In genomic region chr5:8429778-8430758, GRCh38 we compare ENCODE assay signal across 18 cellular contexts.
DNase-seq lines count a peak whose midpoint lies in the region; ATAC-seq, FAIRE-seq and TF ChIP-seq lines count a peak whose summit lies in the region.
"Had no signal": no experiment of that assay in that cellular context is flagged by ENCODE, and none has a peak within 500 bp of the region (broad histone marks: within the 10 kb centered on the region; RNA-seq: fewer than 3 reads in every experiment).

No MANE protein-coding gene starts in this region.

- POLR2A ChIA-PET in activated CD8-positive, alpha-beta T cell treated with anti-CD3 and anti-CD28 coated beads, Interleukin-2, amount 10 ng/mL, durations not matched to agents 7 days and 5 days (lab: Charles Lee), result no interaction called here

- no peaks in the 10 kb centered on the region for H3K36me3 Mint-ChIP-seq in stimulated activated effector memory CD8-positive, alpha-beta T cell treated with anti-CD3 and anti-CD28 coated beads, Interleukin-12 subunit alpha, Interleukin-12 subunit beta, amount 100 ng/mL, for 72 hours
- no peaks in the 10 kb centered on the region for H3K36me3 Mint-ChIP-seq in activated CD8-positive, alpha-beta T cell treated with anti-CD3 and anti-CD28 coated beads, Interleukin-2, amount 10 ng/mL, durations not matched to agents 7 days and 5 days (ENCODE audit: low read depth)
- peaks cover 14% of the 10 kb centered on the region for H3K36me3 Mint-ChIP-seq in glutamatergic neuron (ENCODE audit: unreplicated experiment)
- H3K36me3 Mint-ChIP-seq: CD8-positive, alpha-beta memory T cell had no signal

- H3K27ac ChIP-seq in right cardiac atrium (ENCODE audit: low read length) (no peak overlapping the region), kidney (ENCODE audit: low read depth in 2 of 2, low read length in 2 of 2) (no peak overlapping the region), uterus (no peak overlapping the region)
- H3K27ac ChIP-seq: BLaER1 treated with 17β-estradiol and CSF1 and Interleukin-3, amounts not matched to agents 10 nM and 100 nM had no signal

- H3K36me3 ChIP-seq in kidney (ENCODE audit: control insufficient read depth in 1 of 2, insufficient read depth in 2 of 2, low read length in 2 of 2) (no peaks in the 10 kb centered on the region), uterus (no peaks in the 10 kb centered on the region)
- H3K36me3 ChIP-seq: BLaER1 treated with 17β-estradiol and CSF1 and Interleukin-3, amounts not matched to agents 10 nM and 100 nM had no signal

- H3K27me3 ChIP-seq in right cardiac atrium (ENCODE audit: control insufficient read depth, insufficient read depth) (no peaks in the 10 kb centered on the region), uterus (no peaks in the 10 kb centered on the region)
- H3K27me3 ChIP-seq: BLaER1 treated with 17β-estradiol and CSF1 and Interleukin-3, amounts not matched to agents 10 nM and 100 nM had no signal

- ATAC-seq in right cardiac atrium, result peak in 1 of 2 donors; percentile 36
- ATAC-seq in stimulated activated effector memory CD8-positive, alpha-beta T cell treated with anti-CD3 and anti-CD28 coated beads, Interleukin-12 subunit alpha, Interleukin-12 subunit beta, amount 100 ng/mL, for 72 hours, result peak; percentile 42
- ATAC-seq in activated CD8-positive, alpha-beta T cell treated with anti-CD3 and anti-CD28 coated beads, Interleukin-2, amount 10 ng/mL, durations not matched to agents 7 days and 5 days, result no peak
- ATAC-seq: GM12878 had no signal

- DNase-seq in right cardiac atrium, result peak in 2 of 3 donors; percentile 28 to 39
- DNase-seq in cardiac septum (ENCODE audit: low spot score), result no peak
- peak; percentile 70 for DNase-seq in kidney
- no peak for DNase-seq in stimulated activated effector memory CD8-positive, alpha-beta T cell treated with anti-CD3 and anti-CD28 coated beads, Interleukin-12 subunit alpha, Interleukin-12 subunit beta, amount 100 ng/mL, for 72 hours (ENCODE audit: low spot score in 2 of 2)
- no peak for DNase-seq in activated CD8-positive, alpha-beta T cell treated with anti-CD3 and anti-CD28 coated beads, Interleukin-2, amount 10 ng/mL, durations not matched to agents 7 days and 5 days
- no peak for DNase-seq in uterus
- DNase-seq in glutamatergic neuron, result no peak
- DNase-seq: 8988T; CD8-positive, alpha-beta memory T cell; COR-L47; DMS 273 treated with DMSO at 0.1 percent for 48 hours; DMS53; DND-41; EL; HCEC 1CT had no signal

- H3K4me1 ChIP-seq in right cardiac atrium (ENCODE audit: control insufficient read depth, insufficient read depth, low read length) (no peaks in the 10 kb centered on the region), kidney (ENCODE audit: control insufficient read depth in 1 of 2, insufficient read depth in 1 of 2, low read depth in 1 of 2, low read length in 2 of 2) (no peaks in the 10 kb centered on the region), uterus (no peaks in the 10 kb centered on the region)
- H3K4me1 ChIP-seq: BLaER1 treated with 17β-estradiol and CSF1 and Interleukin-3, amounts not matched to agents 10 nM and 100 nM had no signal

- no peak overlapping the region for H3K9ac ChIP-seq in kidney (ENCODE audit: low read length in 2 of 2)
- H3K9ac ChIP-seq: BLaER1 treated with 17β-estradiol and CSF1 and Interleukin-3, amounts not matched to agents 10 nM and 100 nM had no signal

- no peak overlapping the region for H3K4me3 Mint-ChIP-seq in stimulated activated effector memory CD8-positive, alpha-beta T cell treated with anti-CD3 and anti-CD28 coated beads, Interleukin-12 subunit alpha, Interleukin-12 subunit beta, amount 100 ng/mL, for 72 hours
- no peak overlapping the region for H3K4me3 Mint-ChIP-seq in activated CD8-positive, alpha-beta T cell treated with anti-CD3 and anti-CD28 coated beads, Interleukin-2, amount 10 ng/mL, durations not matched to agents 7 days and 5 days
- no peak overlapping the region for H3K4me3 Mint-ChIP-seq in glutamatergic neuron (ENCODE audit: unreplicated experiment)
- H3K4me3 Mint-ChIP-seq: B cell; CD8-positive, alpha-beta memory T cell had no signal

- TF ChIP-seq POLR2A in uterus (IDR thresholded peaks at IDR 0.05), result no peak

- H3K27ac Mint-ChIP-seq in stimulated activated effector memory CD8-positive, alpha-beta T cell treated with anti-CD3 and anti-CD28 coated beads, Interleukin-12 subunit alpha, Interleukin-12 subunit beta, amount 100 ng/mL, for 72 hours, result no peak overlapping the region
- H3K27ac Mint-ChIP-seq in activated CD8-positive, alpha-beta T cell treated with anti-CD3 and anti-CD28 coated beads, Interleukin-2, amount 10 ng/mL, durations not matched to agents 7 days and 5 days, result no peak overlapping the region
- no peak overlapping the region for H3K27ac Mint-ChIP-seq in glutamatergic neuron (ENCODE audit: unreplicated experiment)
- H3K27ac Mint-ChIP-seq: B cell had no signal

- no peaks in the 10 kb centered on the region for H3K27me3 Mint-ChIP-seq in activated CD8-positive, alpha-beta T cell treated with anti-CD3 and anti-CD28 coated beads, Interleukin-2, amount 10 ng/mL, durations not matched to agents 7 days and 5 days (ENCODE audit: low read depth)
- H3K27me3 Mint-ChIP-seq in glutamatergic neuron (ENCODE audit: unreplicated experiment), result peaks cover 1% of the 10 kb centered on the region
- H3K27me3 Mint-ChIP-seq: B cell; CD8-positive, alpha-beta memory T cell had no signal

- WGBS in right cardiac atrium, result 92% methylated on average over 24 of the region's 24 CpGs

- intact Hi-C loops in right cardiac atrium (cut with DNase I) (no loop called here), cardiac septum (cut with DNase I) (no loop called here), kidney (cut with DNase I) (no loop called here), uterus (cut with DNase I; ENCODE audit: low total_unique reads) (no loop called here)

- peaks cover 6% of the 10 kb centered on the region for H3K9me3 Mint-ChIP-seq in stimulated activated effector memory CD8-positive, alpha-beta T cell treated with anti-CD3 and anti-CD28 coated beads, Interleukin-12 subunit alpha, Interleukin-12 subunit beta, amount 100 ng/mL, for 72 hours
- H3K9me3 Mint-ChIP-seq in activated CD8-positive, alpha-beta T cell treated with anti-CD3 and anti-CD28 coated beads, Interleukin-2, amount 10 ng/mL, durations not matched to agents 7 days and 5 days (ENCODE audit: insufficient read depth), result no peaks in the 10 kb centered on the region
- H3K9me3 Mint-ChIP-seq in glutamatergic neuron (ENCODE audit: unreplicated experiment), result no peaks in the 10 kb centered on the region

- H3K4me3 ChIP-seq in right cardiac atrium (ENCODE audit: low read length) (no peak overlapping the region), kidney (ENCODE audit: low read length in 2 of 2) (no peak overlapping the region), uterus (no peak overlapping the region)
- H3K4me3 ChIP-seq: BLaER1 treated with 17β-estradiol and CSF1 and Interleukin-3, amounts not matched to agents 10 nM and 100 nM; GM12878 had no signal

- CTCF ChIA-PET in activated CD8-positive, alpha-beta T cell treated with anti-CD3 and anti-CD28 coated beads, Interleukin-2, amount 10 ng/mL, durations not matched to agents 7 days and 5 days (lab: Charles Lee), result no interaction called here

- FAIRE-seq in kidney (lab: Jason Lieb, UNC), result no peak
- FAIRE-seq: GM12878 had no signal

- TF ChIP-seq CTCF in kidney (IDR thresholded peaks at IDR 0.05; ENCODE audit: borderline replicate concordance, extremely low read depth, insufficient read depth) (no peak), uterus (IDR thresholded peaks at IDR 0.05) (no peak), glutamatergic neuron (IDR thresholded peaks at IDR 0.05; ENCODE audit: partially characterized antibody, unreplicated experiment) (no peak)

- no peaks in the 10 kb centered on the region for H3K9me3 ChIP-seq in right cardiac atrium (ENCODE audit: control insufficient read depth, low read length)
- no peaks in the 10 kb centered on the region for H3K9me3 ChIP-seq in kidney (ENCODE audit: control insufficient read depth in 1 of 2, low read length in 2 of 2)
- no peaks in the 10 kb centered on the region for H3K9me3 ChIP-seq in uterus

- no peaks in the 10 kb centered on the region for H3K4me1 Mint-ChIP-seq in stimulated activated effector memory CD8-positive, alpha-beta T cell treated with anti-CD3 and anti-CD28 coated beads, Interleukin-12 subunit alpha, Interleukin-12 subunit beta, amount 100 ng/mL, for 72 hours
- H3K4me1 Mint-ChIP-seq in activated CD8-positive, alpha-beta T cell treated with anti-CD3 and anti-CD28 coated beads, Interleukin-2, amount 10 ng/mL, durations not matched to agents 7 days and 5 days (ENCODE audit: low read depth), result no peaks in the 10 kb centered on the region
- H3K4me1 Mint-ChIP-seq in glutamatergic neuron (ENCODE audit: low read depth, unreplicated experiment), result no peaks in the 10 kb centered on the region
- H3K4me1 Mint-ChIP-seq: B cell; CD8-positive, alpha-beta memory T cell had no signal

Comparison
In these comparisons a context has a peak if more than half of its experiments do, and no peak if none do; other contexts are left out.
1. DNase-seq: peak in right cardiac atrium (2 of 3) and kidney (single experiment); none in cardiac septum (single experiment), stimulated activated effector memory CD8-positive, alpha-beta T cell treated with anti-CD3 and anti-CD28 coated beads, Interleukin-12 subunit alpha, Interleukin-12 subunit beta, amount 100 ng/mL, for 72 hours (0 of 2), activated CD8-positive, alpha-beta T cell treated with anti-CD3 and anti-CD28 coated beads, Interleukin-2, amount 10 ng/mL, durations not matched to agents 7 days and 5 days (single experiment), uterus (0 of 2) and glutamatergic neuron (single experiment).